1 cellular context compared by ENCODE assay signal in genomic region chr16:17744903-17745581, GRCh38.
TF ChIP-seq lines count a peak whose summit lies in the region.

No MANE protein-coding gene starts in this region.

TF ChIP-seq in GM23338, 12 proteins besides CTCF, POLR2A, EP300 and RAD21 (continued from another document):
- TF ChIP-seq ZNF462 (CRISPR knock-in tag; IDR thresholded peaks at IDR 0.05) (peak; percentile 55), CREB1 (CRISPR knock-in tag; IDR thresholded peaks at IDR 0.05; ENCODE audit: low read depth) (0 out of 2 replicates have a peak, but pooled peaks have one; percentile 25)
